ENCODE assay signal across 12 cellular contexts in the genomic region with DNA sequence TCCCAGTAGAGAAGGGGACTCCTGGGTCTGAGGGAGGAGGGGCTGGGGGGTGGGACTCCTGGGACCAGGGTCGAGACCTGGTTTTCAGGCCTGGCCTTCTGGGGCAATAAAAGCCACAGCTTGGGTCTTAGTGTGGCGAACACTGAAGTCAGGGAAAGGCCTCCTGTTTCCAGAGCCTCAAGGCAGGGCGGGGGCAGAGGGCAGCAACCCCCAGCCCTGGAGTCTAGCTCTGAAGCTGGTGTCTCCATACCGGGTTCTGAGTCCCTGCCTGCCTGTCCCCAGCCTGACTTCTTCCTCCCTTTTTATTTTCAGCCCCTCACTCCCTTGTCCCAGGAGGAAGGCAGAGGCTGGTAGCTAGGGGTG. TPM values are rescaled to one million over a fixed set of nuclear protein-coding genes. Genes with fewer than 3 reads are reported as not detected.
DNase-seq lines count a peak whose midpoint lies in the region; ATAC-seq and TF ChIP-seq lines count a peak whose summit lies in the region.
"Had no signal": no experiment of that assay in that cellular context is flagged by ENCODE, and none has a peak within 500 bp of the region (broad histone marks: within the 10 kb centered on the region; RNA-seq: fewer than 3 reads in every experiment).

No MANE protein-coding gene starts in this region.

- H3K9ac ChIP-seq in neuronal stem cell (ENCODE audit: low read depth, low read length, poor library complexity) = peak overlapping the region; percentile 91

- peaks cover 9% of the 10 kb centered on the region for H3K79me1 ChIP-seq in neuronal stem cell (ENCODE audit: low read depth, low read length)

- no peak overlapping the region for H4K8ac ChIP-seq in neuronal stem cell (ENCODE audit: low read depth, low read length)

- H3K36me3 ChIP-seq in neuronal stem cell (replicated peaks in 1 of 2; ENCODE audit: control insufficient read depth in 2 of 2, insufficient read depth in 2 of 2, low read length in 2 of 2) (peaks cover 6 to 14% of the 10 kb centered on the region in 2 donors), stomach (peaks cover 3 to 14% (median 13%) of the 10 kb centered on the region in 4 donors)

- H2BK12ac ChIP-seq in neuronal stem cell (ENCODE audit: low read length) = no peak overlapping the region

- no peak for ATAC-seq in HG03095 (IDR thresholded peaks at IDR 0.05; ENCODE audit: unreplicated experiment)

- no peak for TF ChIP-seq POLR2A in stomach (IDR thresholded peaks at IDR 0.05)

- H3K14ac ChIP-seq in neuronal stem cell (ENCODE audit: low read length) = no peak overlapping the region

- H3K9me3 ChIP-seq in neuronal stem cell (replicated peaks in 1 of 2; ENCODE audit: control insufficient read depth in 2 of 2, insufficient read depth in 1 of 2, low read depth in 1 of 2, low read length in 2 of 2) (no peaks in the 10 kb centered on the region), stomach (no peaks in the 10 kb centered on the region)

- H3K4me1 ChIP-seq in neuronal stem cell (ENCODE audit: control insufficient read depth in 2 of 2, insufficient read depth in 1 of 2, low read depth in 1 of 2, low read length in 2 of 2) (peaks cover 27 to 37% of the 10 kb centered on the region in 2 donors), stomach (peaks cover 22 to 57% (median 47%) of the 10 kb centered on the region in 4 donors)

- no peak overlapping the region for H3K4ac ChIP-seq in neuronal stem cell (ENCODE audit: low read length)

- H2BK5ac ChIP-seq in neuronal stem cell (ENCODE audit: low read length) = no peak overlapping the region

- TF ChIP-seq EP300 in stomach (IDR thresholded peaks at IDR 0.05) = no peak

- peak overlapping the region; percentile 98 for H2BK15ac ChIP-seq in neuronal stem cell (ENCODE audit: low read length)

- intact Hi-C loops in dorsolateral prefrontal cortex (cut with DNase I) = no loop called here
- intact Hi-C loops in stomach (cut with DNase I; ENCODE audit: low total_unique reads) = no loop called here

- TF ChIP-seq CTCF in dorsolateral prefrontal cortex (IDR thresholded peaks at IDR 0.05 in 54 of 56, conservative IDR thresholded peaks at IDR 0.05 in 2 of 56; ENCODE audit: low read depth in 1 of 56, partially characterized antibody in 56 of 56) (no peak), stomach (IDR thresholded peaks at IDR 0.05) (no peak)

- WGBS in neuronal stem cell (ENCODE audit: extremely low coverage in 2 of 2, insufficient read length in 2 of 2, insufficient replicate concordance in 1 of 2), 2 donors = no CpG with 5 or more reads among the region's 4 CpGs
- WGBS in stomach, 5 donors = 61 to 78% (median 71%) methylated on average over 4 of the region's 4 CpGs

- H3K23ac ChIP-seq in neuronal stem cell (ENCODE audit: low read depth, low read length, poor library complexity) = peak overlapping the region; percentile 92

- peak overlapping the region; percentile 95 for H2AFZ ChIP-seq in neuronal stem cell (ENCODE audit: low read length)

- H3K27me3 ChIP-seq in dorsolateral prefrontal cortex = peaks cover 0 to 56% (median 33%) of the 10 kb centered on the region in 45 donors
- H3K27me3 ChIP-seq in neuronal stem cell (ENCODE audit: control insufficient read depth in 3 of 3, insufficient read depth in 3 of 3, low read depth in 1 of 3, low read length in 3 of 3) = peaks cover 22 to 51% (median 45%) of the 10 kb centered on the region in 3 experiments
- peaks cover 38 to 65% (median 61%) of the 10 kb centered on the region in 3 donors for H3K27me3 ChIP-seq in stomach

- H3K4me3 ChIP-seq in dorsolateral prefrontal cortex = peak overlapping the region in 53 of 59 donors; percentile 16 to 64 (median 46)
- H3K4me3 ChIP-seq in neuronal stem cell (ENCODE audit: low read length in 2 of 2) = peak overlapping the region in 1 of 2 donors; percentile 45
- peak overlapping the region in 1 of 4 donors; percentile 22 for H3K4me3 ChIP-seq in stomach

- DNase-seq in DMS53 (lab: John Stamatoyannopoulos, UW) (peak; percentile 62), NCI-H69 (lab: John Stamatoyannopoulos, UW) (peak; percentile 55), dorsolateral prefrontal cortex (no peak), neuronal stem cell (ENCODE audit: low spot score) (no peak), stomach (no peak), NCI-H2171 (lab: John Stamatoyannopoulos, UW) (no peak)
- DNase-seq: activated CD4-positive, alpha-beta T cell treated with anti-CD3 and anti-CD28 coated beads for 48 hours; activated effector memory CD4-positive, alpha-beta T cell treated with Interleukin-2 at 50 U/mL for 16 hours; erythroblast had no signal

- H3K18ac ChIP-seq in neuronal stem cell (ENCODE audit: low read length) = peak overlapping the region; percentile 96

- peak overlapping the region; percentile 88 for H3K4me2 ChIP-seq in neuronal stem cell (ENCODE audit: insufficient read depth, low read length, poor library complexity, severe bottlenecking)

- peak overlapping the region; percentile 97 for H2AK5ac ChIP-seq in neuronal stem cell (ENCODE audit: low read depth, low read length)

- peak overlapping the region; percentile 62 for H2BK120ac ChIP-seq in neuronal stem cell (ENCODE audit: low read depth, low read length)

- no peak overlapping the region for H4K91ac ChIP-seq in neuronal stem cell (ENCODE audit: low read depth, low read length, poor library complexity)

- H3K27ac ChIP-seq in dorsolateral prefrontal cortex (peak overlapping the region in 13 of 59 donors; percentile 20 to 62 (median 47)), neuronal stem cell (replicated peaks; ENCODE audit: low read length) (no peak overlapping the region), stomach (no peak overlapping the region)

RNA-seq across cellular contexts. Expression of gene GRIN2D, which starts 0.3 kb away (rescaled TPM):
- total RNA-seq in dorsolateral prefrontal cortex (1 to 10 TPM; 1.6 to 8.5 (median 4.6) TPM), stomach (1 to 10 TPM in 1 of 5 donors, under 1 TPM in 2, not detected in 2; 0.14 to 1.8 (median 0.37) TPM)
- polyA plus RNA-seq in neuronal stem cell (2013, experiment 1 of 2) = 0.74 TPM
- polyA plus RNA-seq in neuronal stem cell (2013, experiment 2 of 2) = 0.72 TPM
- under 1 TPM in 2 of 3 donors, not detected in 1; 0.06 to 0.10 TPM for polyA plus RNA-seq in stomach
- total RNA-seq: H4 had no signal

RNA-seq across cellular contexts. Expression of gene KDELR1, which starts 1.8 kb away (rescaled TPM):
- total RNA-seq in dorsolateral prefrontal cortex (10 to 100 TPM; 45.9 to 70.8 (median 57.3) TPM), stomach (100 to 1,000 TPM in 1 of 5 donors, 10 to 100 TPM in 4; 45.8 to 123 (median 67.7) TPM)
- 361 TPM for polyA plus RNA-seq in neuronal stem cell (2013, experiment 1 of 2)
- polyA plus RNA-seq in neuronal stem cell (2013, experiment 2 of 2) = 364 TPM
- 10 to 100 TPM; 69.8 to 93.8 (median 72.0) TPM for polyA plus RNA-seq in stomach

RNA-seq across cellular contexts. Expression of gene SYNGR4, which starts 29.0 kb away (rescaled TPM):
- total RNA-seq in dorsolateral prefrontal cortex (1 to 10 TPM in 5 of 120 experiments, under 1 TPM in 8, not detected in 107; 0.50 to 3.0 (median 0.83) TPM), stomach (not detected)
- 0.13 TPM for polyA plus RNA-seq in neuronal stem cell (2013, experiment 1 of 2)
- polyA plus RNA-seq in neuronal stem cell (2013, experiment 2 of 2) = 0.12 TPM
- polyA plus RNA-seq in stomach = not detected
- total RNA-seq: T-helper 1 cell treated with Interleukin-12 subunit alpha and Interleukin-12 subunit beta and Interleukin-4 antibody, amounts not matched to agents 30 ng/mL and 1 ng/mL, for 36 hours had no signal

RNA-seq across cellular contexts. Expression of gene TMEM143, which starts 29.4 kb away (rescaled TPM):
- 10 to 100 TPM in 119 of 120 experiments, 1 to 10 TPM in 1; 9.2 to 32.0 (median 16.5) TPM for total RNA-seq in dorsolateral prefrontal cortex
- 8.5 TPM for polyA plus RNA-seq in neuronal stem cell (2013, experiment 1 of 2)
- 8.9 TPM for polyA plus RNA-seq in neuronal stem cell (2013, experiment 2 of 2)
- total RNA-seq in stomach = 10 to 100 TPM in 4 of 5 donors, 1 to 10 TPM in 1; 9.4 to 33.3 (median 12.3) TPM
- 1 to 10 TPM; 4.2 to 8.6 (median 7.8) TPM for polyA plus RNA-seq in stomach

RNA-seq across cellular contexts. Expression of gene GRWD1, which starts 52.6 kb away (rescaled TPM):
- total RNA-seq in dorsolateral prefrontal cortex (10 to 100 TPM; 14.2 to 29.9 (median 20.2) TPM), stomach (10 to 100 TPM in 4 of 5 donors, 1 to 10 TPM in 1; 5.8 to 49.4 (median 18.5) TPM)
- 11.2 TPM for polyA plus RNA-seq in neuronal stem cell (2013, experiment 1 of 2)
- polyA plus RNA-seq in neuronal stem cell (2013, experiment 2 of 2) = 11.1 TPM
- 10 to 100 TPM in 2 of 3 donors, 1 to 10 TPM in 1; 7.6 to 13.9 (median 12.8) TPM for polyA plus RNA-seq in stomach

Comparison
In these comparisons a context has a peak if more than half of its experiments do, and no peak if none do; other contexts are left out.
1. DNase-seq: peak in DMS53 (single experiment) and NCI-H69 (single experiment); none in dorsolateral prefrontal cortex (0 of 10), neuronal stem cell (single experiment), stomach (single experiment) and NCI-H2171 (single experiment).